ENCODE assay signal across 22 cellular contexts in genomic region chr17:73268582-73269328, GRCh38. TPM values are rescaled to one million over a fixed set of nuclear protein-coding genes. Genes with fewer than 3 reads are reported as not detected.
DNase-seq lines count a peak whose midpoint lies in the region; ATAC-seq and TF ChIP-seq lines count a peak whose summit lies in the region.
"Had no signal": no experiment of that assay in that cellular context is flagged by ENCODE, and none has a peak within 500 bp of the region (broad histone marks: within the 10 kb centered on the region; RNA-seq: fewer than 3 reads in every experiment).

No MANE protein-coding gene starts in this region.

- peak overlapping the region; percentile 32; the same call in 1 of the 2 replicates for H3K27ac ChIP-seq in C4-2B
- H3K27ac ChIP-seq: neutrophil, spleen, testis, VCaP had no signal

- no peak for TF ChIP-seq CTCF in C4-2B (conservative IDR thresholded peaks at IDR 0.05)

- no peaks in the 10 kb centered on the region for H3K36me3 Mint-ChIP-seq in activated naive CD8-positive, alpha-beta T cell treated with anti-CD3 and anti-CD28 coated beads, Interleukin-2, amount 50 U/mL, for 24 hours (ENCODE audit: low read depth)
- no peaks in the 10 kb centered on the region for H3K36me3 Mint-ChIP-seq in naive thymus-derived CD8-positive, alpha-beta T cell
- H3K36me3 Mint-ChIP-seq: activated naive CD4-positive, alpha-beta T cell treated with anti-CD3 and anti-CD28 coated beads, Interleukin-2, amount 50 U/mL, for 24 hours had no signal

- H3K9me3 Mint-ChIP-seq in activated naive CD8-positive, alpha-beta T cell treated with anti-CD3 and anti-CD28 coated beads, Interleukin-2, amount 50 U/mL, for 24 hours: no peaks in the 10 kb centered on the region
- no peaks in the 10 kb centered on the region for H3K9me3 Mint-ChIP-seq in naive thymus-derived CD8-positive, alpha-beta T cell
- H3K9me3 Mint-ChIP-seq: activated naive CD4-positive, alpha-beta T cell treated with anti-CD3 and anti-CD28 coated beads, Interleukin-2, amount 50 U/mL, for 24 hours had no signal

- H3K4me3 Mint-ChIP-seq in activated naive CD8-positive, alpha-beta T cell treated with anti-CD3 and anti-CD28 coated beads, Interleukin-2, amount 50 U/mL, for 24 hours: no peak overlapping the region
- H3K4me3 Mint-ChIP-seq in naive thymus-derived CD8-positive, alpha-beta T cell: no peak overlapping the region
- H3K4me3 Mint-ChIP-seq: activated naive CD4-positive, alpha-beta T cell treated with anti-CD3 and anti-CD28 coated beads, Interleukin-2, amount 50 U/mL, for 24 hours; T-helper 17 cell had no signal

- ATAC-seq in activated naive CD8-positive, alpha-beta T cell treated with anti-CD3 and anti-CD28 coated beads, Interleukin-2, amount 50 U/mL, for 24 hours: no peak
- no peak for ATAC-seq in naive thymus-derived CD8-positive, alpha-beta T cell
- ATAC-seq in GM18909 (IDR thresholded peaks at IDR 0.05; ENCODE audit: poor library complexity, unreplicated experiment): no peak
- ATAC-seq: left lobe of liver, T-helper 17 cell had no signal

- no peaks in the 10 kb centered on the region for H3K4me1 Mint-ChIP-seq in activated naive CD8-positive, alpha-beta T cell treated with anti-CD3 and anti-CD28 coated beads, Interleukin-2, amount 50 U/mL, for 24 hours
- no peaks in the 10 kb centered on the region for H3K4me1 Mint-ChIP-seq in naive thymus-derived CD8-positive, alpha-beta T cell
- H3K4me1 Mint-ChIP-seq: activated naive CD4-positive, alpha-beta T cell treated with anti-CD3 and anti-CD28 coated beads, Interleukin-2, amount 50 U/mL, for 24 hours; T-helper 17 cell had no signal

- H3K27ac Mint-ChIP-seq in activated naive CD8-positive, alpha-beta T cell treated with anti-CD3 and anti-CD28 coated beads, Interleukin-2, amount 50 U/mL, for 24 hours: no peak overlapping the region
- no peak overlapping the region for H3K27ac Mint-ChIP-seq in naive thymus-derived CD8-positive, alpha-beta T cell
- H3K27ac Mint-ChIP-seq: activated naive CD4-positive, alpha-beta T cell treated with anti-CD3 and anti-CD28 coated beads, Interleukin-2, amount 50 U/mL, for 24 hours; T-helper 17 cell had no signal

- POLR2A ChIA-PET in naive thymus-derived CD8-positive, alpha-beta T cell (lab: Charles Lee): interaction anchor here (0.7 kb wide), 1 partner anchor 21 kb away, joined by 3 read pairs; no protein-coding TSS in a partner anchor

- DNase-seq in HT-29 (ENCODE audit: low spot score) (peak; percentile 41), RPMI8226 (peak; percentile 55), myocyte (ENCODE audit: low read depth) (peak; percentile 85), SIG-M5 treated with dmso at 0.1 percent for 504 hours (lab: John Stamatoyannopoulos, UW; ENCODE audit: unreplicated experiment) (no peak)
- DNase-seq in activated naive CD8-positive, alpha-beta T cell treated with anti-CD3 and anti-CD28 coated beads, Interleukin-2, amount 50 U/mL, for 24 hours: no peak
- DNase-seq in naive thymus-derived CD8-positive, alpha-beta T cell: no peak
- DNase-seq: activated T-cell treated with anti-CD3 and anti-CD28 coated beads, Interleukin-2, amount 50 U/mL, for 1 hour; glutamatergic neuron; midbrain; NCI-H1930; NCI-H446; spleen; T-helper 17 cell; testis had no signal

- no peaks in the 10 kb centered on the region for H3K27me3 Mint-ChIP-seq in activated naive CD8-positive, alpha-beta T cell treated with anti-CD3 and anti-CD28 coated beads, Interleukin-2, amount 50 U/mL, for 24 hours
- H3K27me3 Mint-ChIP-seq in naive thymus-derived CD8-positive, alpha-beta T cell: peaks cover 0 to 1% (median 0%) of the 10 kb centered on the region in 5 donors
- H3K27me3 Mint-ChIP-seq: activated naive CD4-positive, alpha-beta T cell treated with anti-CD3 and anti-CD28 coated beads, Interleukin-2, amount 50 U/mL, for 24 hours; T-helper 17 cell had no signal

RNA-seq across cellular contexts. Expression of gene CPSF4L, which starts 7.1 kb away (rescaled TPM):
- total RNA-seq in HT-29 (2014; rRNA removed; shearing (Covaris generic)): 0.13 TPM in 1 of 2 replicates, not detected in the other
- not detected in 2 replicates for total RNA-seq in myocyte
- polyA plus RNA-seq in myocyte (2012): not detected
- not detected for total RNA-seq in naive thymus-derived CD8-positive, alpha-beta T cell
- polyA plus RNA-seq in naive thymus-derived CD8-positive, alpha-beta T cell: not detected
- total RNA-seq: renal cortical epithelial cell, spleen, T-helper 17 cell had no signal
- polyA plus RNA-seq: AG04450, spleen had no signal

RNA-seq across cellular contexts. Expression of gene CDC42EP4, which starts 43.0 kb away (rescaled TPM):
- total RNA-seq in HT-29 (2014; rRNA removed; shearing (Covaris generic)): 98.2 and 109 TPM in 2 replicates
- total RNA-seq in myocyte: 3.0 and 5.1 TPM in 2 replicates
- 8.3 TPM for polyA plus RNA-seq in myocyte (2012)
- under 1 TPM; 0.21 to 0.96 TPM for total RNA-seq in naive thymus-derived CD8-positive, alpha-beta T cell
- polyA plus RNA-seq in naive thymus-derived CD8-positive, alpha-beta T cell: under 1 TPM in 1 of 3 donors, not detected in 2; 0.50 TPM

Comparison
In these comparisons a context has a peak if more than half of its experiments do, and no peak if none do; other contexts are left out.
1. DNase-seq: peak in HT-29 (single experiment), RPMI8226 (single experiment) and myocyte (single experiment); none in activated naive CD8-positive, alpha-beta T cell treated with anti-CD3 and anti-CD28 coated beads, Interleukin-2, amount 50 U/mL, for 24 hours (single experiment), naive thymus-derived CD8-positive, alpha-beta T cell (0 of 10) and SIG-M5 treated with dmso at 0.1 percent for 504 hours (single experiment).
2. RNA of gene CDC42EP4, which starts 43.0 kb away (total RNA-seq): 98.2 to 109 TPM in HT-29; 3.0 to 5.1 TPM in myocyte and 0.21 to 0.96 TPM in naive thymus-derived CD8-positive, alpha-beta T cell; every median in the first group is over 10 times any median in the second.